Comparison of ENCODE assay signal across 1 cellular context in genomic region chr10:74022941-74023629, GRCh38.
TF ChIP-seq lines count a peak whose summit lies in the region.

No MANE protein-coding gene starts in this region.

TF ChIP-seq in HEK293, 187 proteins besides CTCF, POLR2A, EP300 and RAD21 (continued from another document):
- 0 out of 2 replicates have a peak, but pooled peaks have one; percentile 34 for TF ChIP-seq ZBTB17 (tag by site-specific recombination; IDR thresholded peaks at IDR 0.05)
TF ChIP-seq in HEK293: peak in this region for 1.
